24 cellular contexts compared by ENCODE assay signal in the genomic region with DNA sequence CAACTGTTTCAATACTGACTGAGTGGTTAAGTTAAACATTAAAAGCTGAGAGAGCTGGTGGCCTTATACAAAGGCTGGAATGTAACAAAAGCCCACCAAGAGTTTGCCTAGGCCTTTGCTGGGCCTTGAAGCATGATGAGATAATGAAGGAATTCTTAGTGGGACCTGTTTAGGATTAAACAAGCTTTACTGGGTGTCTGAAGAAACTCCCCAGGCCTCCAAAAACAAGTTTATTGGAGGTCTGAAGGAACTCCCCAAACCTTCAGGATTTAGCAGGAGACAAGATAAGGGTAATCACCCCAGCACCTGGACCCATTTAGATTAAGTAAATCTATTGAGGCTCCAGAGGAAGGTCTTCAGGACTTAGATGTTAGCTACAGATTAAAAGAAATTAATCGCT. TPM values are rescaled to one million over a fixed set of nuclear protein-coding genes. Genes with fewer than 3 reads are reported as not detected.
"Had no signal": no experiment of that assay in that cellular context is flagged by ENCODE, and none has a peak within 500 bp of the region (broad histone marks: within the 10 kb centered on the region; RNA-seq: fewer than 3 reads in every experiment).

No MANE protein-coding gene starts in this region.

- H3K36me3 Mint-ChIP-seq: type B pancreatic cell had no signal

- H3K79me2 ChIP-seq: hepatocyte had no signal

- ATAC-seq: foreskin keratinocyte, left lobe of liver, sciatic nerve had no signal

- H3K4me2 ChIP-seq: hepatocyte had no signal

- H3K27me3 Mint-ChIP-seq: central memory CD8-positive, alpha-beta T cell had no signal

- H3K4me3 Mint-ChIP-seq: central memory CD8-positive, alpha-beta T cell; nephron progenitor cell; type B pancreatic cell had no signal

- H3K9me3 ChIP-seq: esophagus squamous epithelium, neutrophil, suprapubic skin, thyroid gland had no signal

- H3K36me3 ChIP-seq: esophagus squamous epithelium, neutrophil, suprapubic skin, thyroid gland had no signal

- DNase-seq: cortex of kidney; dorsolateral prefrontal cortex; effector memory CD4-positive, alpha-beta T cell; esophagus squamous epithelium; foreskin keratinocyte; head of caudate nucleus; kidney; mammary epithelial cell; midbrain; nephron progenitor cell; stimulated activated CD4-positive, alpha-beta T cell treated with anti-CD3 and anti-CD28 coated beads, Interleukin-12 subunit alpha, Interleukin-12 subunit beta, amount 100 ng/mL, for 4 hours; stimulated activated naive CD4-positive, alpha-beta T cell treated with Interleukin-2 at 50 U/mL for 16 hours; thyroid gland had no signal

- H3K4me3 ChIP-seq: dorsolateral prefrontal cortex, esophagus squamous epithelium, hepatocyte, skin epidermis, suprapubic skin, thyroid gland had no signal

- H3K4me1 Mint-ChIP-seq: central memory CD8-positive, alpha-beta T cell had no signal

- H3K27ac Mint-ChIP-seq: nephron progenitor cell, type B pancreatic cell had no signal

- H3K27me3 ChIP-seq: dorsolateral prefrontal cortex, esophagus squamous epithelium, foreskin keratinocyte, hepatocyte, neutrophil, suprapubic skin, thyroid gland had no signal

- H2AFZ ChIP-seq: hepatocyte had no signal

- H3K4me1 ChIP-seq: thyroid gland had no signal

- H3K9me3 Mint-ChIP-seq: central memory CD8-positive, alpha-beta T cell; nephron progenitor cell; type B pancreatic cell had no signal

- H3K27ac ChIP-seq: dorsolateral prefrontal cortex, esophagus squamous epithelium, foreskin keratinocyte, hepatocyte, neutrophil, suprapubic skin, thyroid gland had no signal

RNA-seq across cellular contexts. Expression of gene PCARE, which starts 18.7 kb away (rescaled TPM):
- total RNA-seq: epithelial cell of proximal tubule, foreskin keratinocyte, kidney, left lobe of liver, osteoblast, pulmonary artery endothelial cell had no signal
- polyA plus RNA-seq: foreskin keratinocyte, hepatocyte had no signal
